8 cellular contexts compared by ENCODE assay signal in genomic region chr5:32092938-32093812, GRCh38.
DNase-seq lines count a peak whose midpoint lies in the region; ATAC-seq lines count a peak whose summit lies in the region.

No MANE protein-coding gene starts in this region.

- ATAC-seq in GM18861 (IDR thresholded peaks at IDR 0.05; ENCODE audit: unreplicated experiment) (peak; percentile 89), HG03060 (IDR thresholded peaks at IDR 0.05; ENCODE audit: low read depth, unreplicated experiment) (peak; percentile 79)

- in situ Hi-C loops in ACHN (cut with HindIII; ENCODE audit: low pct_ligation_motif_present, low pct_unique_long_range_greater_than_20kb, low sequenced_read_pairs), result no loop called here

- DNase-seq in ACHN (peak; percentile 67), NCI-H2029 treated with DMSO at 0.1 percent for 48 hours (lab: John Stamatoyannopoulos, UW) (peak; percentile 27), T-helper 22 cell (ENCODE audit: low read depth) (peak; percentile 16), astrocyte of the hippocampus (ENCODE audit: low read depth, low spot score) (peak; percentile 86), iPS DF 4.7 (ENCODE audit: extremely low read depth, low spot score) (peak; percentile 64)
- peak; percentile 36 to 75 (median 39) for DNase-seq in stimulated activated CD4-positive, alpha-beta T cell treated with anti-CD3 and anti-CD28 coated beads, Interleukin-12 subunit alpha, Interleukin-12 subunit beta, amount 100 ng/mL, for 48 hours (ENCODE audit: low read depth in 2 of 3, low spot score in 1 of 3)

Comparison
In these comparisons a context has a peak if more than half of its experiments do, and no peak if none do; other contexts are left out.
1. Peak in every context shown above with its lines: DNase-seq and ATAC-seq.
2. DNase-seq: peak in every context shown above with its lines; median percentile 86 in astrocyte of the hippocampus; 67 in ACHN; 64 in iPS DF 4.7; 39 in stimulated activated CD4-positive, alpha-beta T cell treated with anti-CD3 and anti-CD28 coated beads, Interleukin-12 subunit alpha, Interleukin-12 subunit beta, amount 100 ng/mL, for 48 hours; 27 in NCI-H2029 treated with DMSO at 0.1 percent for 48 hours; 16 in T-helper 22 cell.